20 cellular contexts compared by ENCODE assay signal in genomic region chr1:203492486-203493130, GRCh38.
DNase-seq lines count a peak whose midpoint lies in the region; ATAC-seq and TF ChIP-seq lines count a peak whose summit lies in the region.
"Had no signal": no experiment of that assay in that cellular context is flagged by ENCODE, and none has a peak within 500 bp of the region (broad histone marks: within the 10 kb centered on the region; RNA-seq: fewer than 3 reads in every experiment).

No MANE protein-coding gene starts in this region.

- no peak for ATAC-seq in GM21423 (IDR thresholded peaks at IDR 0.05; ENCODE audit: unreplicated experiment)
- ATAC-seq: GM12878, HCT116, PC-3, SK-N-SH treated with all-trans-retinoic acid at 6 μM for 48 hours had no signal

- DNase-seq in DMS 273 (lab: John Stamatoyannopoulos, UW; ENCODE audit: unreplicated experiment) (peak; percentile 97), NCI-H1092 (lab: John Stamatoyannopoulos, UW) (peak; percentile 74), NCI-H69 (lab: John Stamatoyannopoulos, UW) (peak; percentile 86), coronary artery (ENCODE audit: low spot score) (peak; percentile 74), T-helper 2 cell (no peak)
- no peak for DNase-seq in activated CD4-positive, alpha-beta T cell treated with anti-CD3 and anti-CD28 coated beads for 1 hour
- DNase-seq: Calu3, DMS53, KG1, MG63, NCI-H1417 treated with DMSO at 0.1 percent for 48 hours, NCI-H187 treated with DMSO at 0.1 percent for 48 hours, NCI-H2107, NCI-H510A, PC-3, SJCRH30 had no signal

- H3K27ac ChIP-seq in coronary artery: no peak overlapping the region
- H3K27ac ChIP-seq: SJCRH30 had no signal

- no peak overlapping the region for H3K4me3 ChIP-seq in coronary artery
- H3K4me3 ChIP-seq: GM12878, MG63, SJCRH30 had no signal

- TF ChIP-seq CTCF in coronary artery (IDR thresholded peaks at IDR 0.05): no peak

Comparison
In these comparisons a context has a peak if more than half of its experiments do, and no peak if none do; other contexts are left out.
1. DNase-seq: peak in DMS 273 (single experiment), NCI-H1092 (single experiment), NCI-H69 (single experiment) and coronary artery (single experiment); none in activated CD4-positive, alpha-beta T cell treated with anti-CD3 and anti-CD28 coated beads for 1 hour (single experiment) and T-helper 2 cell (0 of 5).